In genomic region chr10:69326692-69327091, GRCh38 we compare ENCODE assay signal across 14 cellular contexts. TPM values are rescaled to one million over a fixed set of nuclear protein-coding genes. Genes with fewer than 3 reads are reported as not detected.
DNase-seq lines count a peak whose midpoint lies in the region; ATAC-seq and TF ChIP-seq lines count a peak whose summit lies in the region.
"Had no signal": no experiment of that assay in that cellular context is flagged by ENCODE, and none has a peak within 500 bp of the region (broad histone marks: within the 10 kb centered on the region; RNA-seq: fewer than 3 reads in every experiment).

No MANE protein-coding gene starts in this region.

- no peaks in the 10 kb centered on the region for H3K23me2 ChIP-seq in H9 (ENCODE audit: insufficient read length, low read depth, low read length, poor library complexity, severe bottlenecking)

- intact Hi-C loops in tibial artery (cut with DNase I; ENCODE audit: low total_unique reads): loop anchor here (5.0 kb wide), 1 partner anchor 36 kb away; no protein-coding TSS in a partner anchor

- H4K8ac ChIP-seq in H9 (replicated peaks; ENCODE audit: insufficient read length, low read depth, low read length): no peak overlapping the region

- H2BK20ac ChIP-seq in H9 (ENCODE audit: low read depth, low read length, poor library complexity, severe bottlenecking): no peak overlapping the region

- H3K56ac ChIP-seq in H9 (ENCODE audit: insufficient read length, low read depth, low read length): no peak overlapping the region

- no peaks in the 10 kb centered on the region for H3K9me3 ChIP-seq in BLaER1 treated with 17β-estradiol and CSF1 and Interleukin-3, amounts not matched to agents 10 nM and 100 nM (replicated peaks in 1 of 11)
- H3K9me3 ChIP-seq in H9 (ENCODE audit: control insufficient read depth, low read depth, low read length): no peaks in the 10 kb centered on the region
- H3K9me3 ChIP-seq in tibial artery: no peaks in the 10 kb centered on the region
- H3K9me3 ChIP-seq: BE2C, tibial nerve had no signal

- H3K9me3 Mint-ChIP-seq in H9: no peaks in the 10 kb centered on the region; a peak in 1 of 5 replicates
- H3K9me3 Mint-ChIP-seq in chondrocyte (ENCODE audit: low read depth): no peaks in the 10 kb centered on the region
- H3K9me3 Mint-ChIP-seq in naive thymus-derived CD8-positive, alpha-beta T cell: no peaks in the 10 kb centered on the region
- H3K9me3 Mint-ChIP-seq: memory B cell had no signal

- H3K27me3 Mint-ChIP-seq in H9 (ENCODE audit: low read depth) (no peaks in the 10 kb centered on the region), chondrocyte (ENCODE audit: low read depth) (no peaks in the 10 kb centered on the region)
- no peaks in the 10 kb centered on the region for H3K27me3 Mint-ChIP-seq in naive thymus-derived CD8-positive, alpha-beta T cell
- H3K27me3 Mint-ChIP-seq: memory B cell had no signal

- no peak for ATAC-seq in naive thymus-derived CD8-positive, alpha-beta T cell

- H4K91ac ChIP-seq in H9 (ENCODE audit: insufficient read length, low read depth, low read length): no peak overlapping the region

- no peak overlapping the region for H2BK12ac ChIP-seq in H9 (ENCODE audit: insufficient read length, low read depth, low read length)

- H4K5ac ChIP-seq in H9 (ENCODE audit: insufficient read length, low read depth, low read length): no peak overlapping the region

- H2BK5ac ChIP-seq in H9 (ENCODE audit: insufficient read length, low read length): no peak overlapping the region

- H3K23ac ChIP-seq in H9 (ENCODE audit: insufficient read length, low read depth, low read length): no peak overlapping the region

- H3K36me3 Mint-ChIP-seq in H9 (ENCODE audit: insufficient read depth in 1 of 3, low read depth in 3 of 3) (peaks cover 0 to 8% (median 2%) of the 10 kb centered on the region in 3 experiments; a peak in 4 of 7 replicates), chondrocyte (ENCODE audit: low read depth) (peaks cover 2% of the 10 kb centered on the region)
- peaks cover 0 to 12% (median 0%) of the 10 kb centered on the region in 3 donors for H3K36me3 Mint-ChIP-seq in naive thymus-derived CD8-positive, alpha-beta T cell

- no peak overlapping the region for H3K27ac ChIP-seq in BLaER1 treated with 17β-estradiol and CSF1 and Interleukin-3, amounts not matched to agents 10 nM and 100 nM
- H3K27ac ChIP-seq in H9 (ENCODE audit: insufficient read length, low read depth, low read length): peak overlapping the region; percentile 58
- H3K27ac ChIP-seq in tibial artery: peak overlapping the region in 1 of 2 donors; percentile 87
- H3K27ac ChIP-seq: WERI-Rb-1 had no signal

- H3K4me3 Mint-ChIP-seq in H9 (no peak overlapping the region), chondrocyte (ENCODE audit: unreplicated experiment) (no peak overlapping the region)
- H3K4me3 Mint-ChIP-seq in naive thymus-derived CD8-positive, alpha-beta T cell: no peak overlapping the region

- H3K14ac ChIP-seq in H9 (ENCODE audit: insufficient read depth, low read length): no peak overlapping the region

- no CpG with 5 or more reads among the region's 3 CpGs for WGBS in H9 (ENCODE audit: extremely low coverage, insufficient read length, low lambda C conversion rate)

- H3K79me1 ChIP-seq in H9 (ENCODE audit: insufficient read depth, low read depth, low read length, poor library complexity, severe bottlenecking): peaks cover 3% of the 10 kb centered on the region

- peak overlapping the region in 10 of 11 experiments; percentile 78 to 99 (median 90); a peak in 15 of 22 replicates for H3K4me2 ChIP-seq in BLaER1 treated with 17β-estradiol and CSF1 and Interleukin-3, amounts not matched to agents 10 nM and 100 nM
- H3K4me2 ChIP-seq in H9 (ENCODE audit: insufficient read depth, insufficient read length, low read length): peak overlapping the region; percentile 22

- H3K4me1 Mint-ChIP-seq in H9 (peaks cover 65 to 76% of the 10 kb centered on the region in 2 experiments), chondrocyte (ENCODE audit: low read depth) (peaks cover 72% of the 10 kb centered on the region)
- peaks cover 31 to 77% (median 71%) of the 10 kb centered on the region in 4 donors for H3K4me1 Mint-ChIP-seq in naive thymus-derived CD8-positive, alpha-beta T cell

- H3K4me3 ChIP-seq in BLaER1 treated with 17β-estradiol and CSF1 and Interleukin-3, amounts not matched to agents 10 nM and 100 nM: no peak overlapping the region
- H3K4me3 ChIP-seq in tibial artery (no peak overlapping the region), H7 (ENCODE audit: insufficient read depth, low read depth, low read length) (no peak overlapping the region)
- H3K4me3 ChIP-seq: tibial nerve had no signal

- no peak overlapping the region for H3K18ac ChIP-seq in H9 (ENCODE audit: insufficient read length, low read depth, low read length)

- H3K4me1 ChIP-seq in BLaER1 treated with 17β-estradiol and CSF1 and Interleukin-3, amounts not matched to agents 10 nM and 100 nM: peaks cover 20 to 99% (median 38%) of the 10 kb centered on the region in 10 experiments
- peaks cover 39% of the 10 kb centered on the region for H3K4me1 ChIP-seq in H9 (ENCODE audit: insufficient read depth, low read length)
- peaks cover 4 to 97% (median 63%) of the 10 kb centered on the region in 4 donors for H3K4me1 ChIP-seq in tibial artery

- H4K20me1 ChIP-seq in BLaER1 treated with 17β-estradiol and CSF1 and Interleukin-3, amounts not matched to agents 10 nM and 100 nM: peaks cover 7 to 100% (median 41%) of the 10 kb centered on the region in 11 experiments; a peak in 21 of 22 replicates
- no peaks in the 10 kb centered on the region for H4K20me1 ChIP-seq in H9 (ENCODE audit: control insufficient read depth, insufficient read depth, insufficient read length)

- TF ChIP-seq CTCF in H9 (conservative IDR thresholded peaks at IDR 0.05) (no peak), chondrocyte (IDR thresholded peaks at IDR 0.05) (no peak), tibial artery (IDR thresholded peaks at IDR 0.05) (no peak)

- no peak overlapping the region for H2AK5ac ChIP-seq in H9 (ENCODE audit: insufficient read length, low read length)

- H3K79me2 ChIP-seq in H9 (ENCODE audit: insufficient read depth, low read length): peaks cover 52% of the 10 kb centered on the region

- POLR2A ChIA-PET in naive thymus-derived CD8-positive, alpha-beta T cell (lab: Charles Lee): interaction anchor here (1.2 to 2.7 kb wide), 5 partner anchors 8 to 81 kb away, joined by 3 to 31 read pairs (median 5); no protein-coding TSS in a partner anchor

- H3K9ac ChIP-seq in BLaER1 treated with 17β-estradiol and CSF1 and Interleukin-3, amounts not matched to agents 10 nM and 100 nM: peak overlapping the region in 2 of 11 experiments; percentile 57 to 62; a peak in 1 of 22 replicates
- no peak overlapping the region for H3K9ac ChIP-seq in H9 (ENCODE audit: extremely low read depth, insufficient read length, low read length)

- H3K4ac ChIP-seq in H9 (ENCODE audit: low read depth, low read length): no peak overlapping the region

- no peak overlapping the region for H3T11ph ChIP-seq in H9 (ENCODE audit: low read length)

- no peak for DNase-seq in H9
- no peak for DNase-seq in chondrocyte (ENCODE audit: low spot score)
- no peak for DNase-seq in naive thymus-derived CD8-positive, alpha-beta T cell
- DNase-seq in tibial artery: no peak
- DNase-seq in putamen (ENCODE audit: low spot score): no peak
- DNase-seq in H7: no peak
- no peak for DNase-seq in GM19238 (ENCODE audit: insufficient read length, low spot score)
- DNase-seq: DND-41, NCI-H1048 had no signal

- H3K27ac Mint-ChIP-seq in H9 (peak overlapping the region; percentile 93 to 100 (median 94); a peak in 3 of 7 replicates), chondrocyte (ENCODE audit: unreplicated experiment) (peak overlapping the region; percentile 91)
- peak overlapping the region in 8 of 10 donors; percentile 55 to 96 (median 93) for H3K27ac Mint-ChIP-seq in naive thymus-derived CD8-positive, alpha-beta T cell

- peaks cover 17 to 40% (median 24%) of the 10 kb centered on the region in 11 experiments; a peak in 19 of 22 replicates for H3K36me3 ChIP-seq in BLaER1 treated with 17β-estradiol and CSF1 and Interleukin-3, amounts not matched to agents 10 nM and 100 nM
- H3K36me3 ChIP-seq in tibial artery: peaks cover 0 to 5% (median 0%) of the 10 kb centered on the region in 3 donors
- no peaks in the 10 kb centered on the region for H3K36me3 ChIP-seq in H7 (replicated peaks; ENCODE audit: control insufficient read depth, insufficient read depth, low read length)
- H3K36me3 ChIP-seq: BE2C, tibial nerve, WERI-Rb-1 had no signal

- no peaks in the 10 kb centered on the region for H3K27me3 ChIP-seq in BLaER1 treated with 17β-estradiol and CSF1 and Interleukin-3, amounts not matched to agents 10 nM and 100 nM
- no peaks in the 10 kb centered on the region; the same call in 1 of the 2 replicates for H3K27me3 ChIP-seq in H9 (ENCODE audit: insufficient read depth, low read length)
- H3K27me3 ChIP-seq in tibial artery: no peaks in the 10 kb centered on the region
- H3K27me3 ChIP-seq in H7 (ENCODE audit: control insufficient read depth, insufficient read depth, low read length): no peaks in the 10 kb centered on the region
- H3K27me3 ChIP-seq: BE2C, tibial nerve had no signal

- no peak overlapping the region for H2AFZ ChIP-seq in H9 (ENCODE audit: low read length)

- no peak overlapping the region for H2BK15ac ChIP-seq in H9 (ENCODE audit: low read depth, low read length)

- H2BK120ac ChIP-seq in H9 (ENCODE audit: low read depth, low read length, poor library complexity, severe bottlenecking): no peak overlapping the region

RNA-seq across cellular contexts. Expression of gene HK1, which starts 48.4 kb away (rescaled TPM):
- total RNA-seq in H9 (2021) (98.8 and 104 TPM in 2 replicates), chondrocyte (95.5 to 110 TPM (median 103 TPM) in 3 replicates)
- total RNA-seq in naive thymus-derived CD8-positive, alpha-beta T cell: 10 to 100 TPM; 63.5 to 67.1 TPM
- polyA plus RNA-seq in naive thymus-derived CD8-positive, alpha-beta T cell: 100 to 1,000 TPM in 1 of 3 donors, 10 to 100 TPM in 2; 89.9 to 129 (median 97.1) TPM
- 110 and 114 TPM in 2 replicates for total RNA-seq in H7 (2014; rRNA removed; shearing (Covaris generic))
